Comparison of ENCODE assay signal across 19 cellular contexts in genomic region chr11:39817248-39817647, GRCh38.
"Had no signal": no experiment of that assay in that cellular context is flagged by ENCODE, and none has a peak within 500 bp of the region (broad histone marks: within the 10 kb centered on the region; RNA-seq: fewer than 3 reads in every experiment).

No MANE protein-coding gene starts in this region.

- ATAC-seq: activated CD8-positive, alpha-beta memory T cell treated with anti-CD3 and anti-CD28 coated beads, Interleukin-2, amount 10 ng/mL, durations not matched to agents 7 days and 5 days; activated CD8-positive, alpha-beta T cell treated with anti-CD3 and anti-CD28 coated beads for 36 hours; activated naive CD8-positive, alpha-beta T cell treated with anti-CD3 and anti-CD28 coated beads, Interleukin-2, amount 50 U/mL, for 24 hours; gastrocnemius medialis; mucosa of descending colon had no signal

- DNase-seq: activated CD4-positive, alpha-beta T cell treated with anti-CD3 and anti-CD28 coated beads for 48 hours; activated CD4-positive, CD25-positive, alpha-beta regulatory T cell; activated CD8-positive, alpha-beta memory T cell treated with anti-CD3 and anti-CD28 coated beads, Interleukin-2, amount 10 ng/mL, durations not matched to agents 7 days and 5 days; activated CD8-positive, alpha-beta T cell treated with anti-CD3 and anti-CD28 coated beads for 36 hours; activated effector memory CD4-positive, alpha-beta T cell treated with anti-CD3 and anti-CD28 coated beads, Interleukin-2, amount 50 U/mL, for 16 hours; activated naive CD4-positive, alpha-beta T cell treated with anti-CD3 and anti-CD28 coated beads, Interleukin-2, amount 50 U/mL, for 16 hours; activated naive CD8-positive, alpha-beta T cell treated with anti-CD3 and anti-CD28 coated beads, Interleukin-2, amount 50 U/mL, for 24 hours; activated T-cell treated with anti-CD3 and anti-CD28 coated beads for 4 hours; cerebellar nuclear complex; esophagus squamous epithelium; gastrocnemius medialis; head of caudate nucleus; mucosa of descending colon; naive B cell; occipital lobe; posterior cingulate gyrus; spleen; stimulated activated CD4-positive, alpha-beta T cell treated with anti-CD3 and anti-CD28 coated beads, Interleukin-4, amount 100 ng/mL, for 1 hour; stimulated activated naive CD4-positive, alpha-beta T cell had no signal
